In genomic region chr10:119242191-119242590, GRCh38 we compare ENCODE assay signal across 16 cellular contexts.
"Had no signal": no experiment of that assay in that cellular context is flagged by ENCODE, and none has a peak within 500 bp of the region (broad histone marks: within the 10 kb centered on the region; RNA-seq: fewer than 3 reads in every experiment).

No MANE protein-coding gene starts in this region.

- H3K36me3 Mint-ChIP-seq: activated naive CD4-positive, alpha-beta T cell treated with anti-CD3 and anti-CD28 coated beads, Interleukin-2, amount 50 U/mL, for 24 hours; stimulated activated memory B cell treated with anti-CD40 and anti-IgM and Interleukin-4, amounts not matched to agents 10 μg/mL and 1 μg/mL and 100 μg/mL, for 72 hours had no signal

- H3K9me3 ChIP-seq: right atrium auricular region had no signal

- H3K4me3 Mint-ChIP-seq: activated CD8-positive, alpha-beta T cell treated with anti-CD3 and anti-CD28 coated beads for 36 hours; activated naive CD4-positive, alpha-beta T cell treated with anti-CD3 and anti-CD28 coated beads, Interleukin-2, amount 50 U/mL, for 24 hours; naive thymus-derived CD4-positive, alpha-beta T cell; stimulated activated memory B cell treated with anti-CD40 and anti-IgM and Interleukin-4, amounts not matched to agents 10 μg/mL and 1 μg/mL and 100 μg/mL, for 72 hours had no signal

- ATAC-seq: activated CD8-positive, alpha-beta T cell treated with anti-CD3 and anti-CD28 coated beads for 36 hours; naive thymus-derived CD4-positive, alpha-beta T cell; stimulated activated memory B cell treated with anti-CD40 and anti-IgM and Interleukin-4, amounts not matched to agents 10 μg/mL and 1 μg/mL and 100 μg/mL, for 72 hours had no signal

- H3K27me3 ChIP-seq: right atrium auricular region had no signal

- H3K27ac ChIP-seq: epithelial cell of prostate had no signal

- H3K36me3 ChIP-seq: right atrium auricular region had no signal

- H3K27ac Mint-ChIP-seq: activated CD8-positive, alpha-beta T cell treated with anti-CD3 and anti-CD28 coated beads for 36 hours; activated naive CD4-positive, alpha-beta T cell treated with anti-CD3 and anti-CD28 coated beads, Interleukin-2, amount 50 U/mL, for 24 hours had no signal

- H3K9me3 Mint-ChIP-seq: activated CD8-positive, alpha-beta T cell treated with anti-CD3 and anti-CD28 coated beads for 36 hours; activated naive CD4-positive, alpha-beta T cell treated with anti-CD3 and anti-CD28 coated beads, Interleukin-2, amount 50 U/mL, for 24 hours had no signal

- DNase-seq: activated CD4-positive, alpha-beta T cell treated with anti-CD3 and anti-CD28 coated beads for 4 hours; activated CD8-positive, alpha-beta T cell treated with anti-CD3 and anti-CD28 coated beads for 36 hours; activated effector memory CD4-positive, alpha-beta T cell treated with anti-CD3 and anti-CD28 coated beads, Interleukin-2, amount 50 U/mL, for 16 hours; activated T-cell treated with anti-CD3 and anti-CD28 coated beads, Interleukin-2, amount 50 U/mL, for 48 hours; central memory CD4-positive, alpha-beta T cell; head of caudate nucleus; naive thymus-derived CD4-positive, alpha-beta T cell; occipital lobe; stimulated activated CD4-positive, alpha-beta T cell treated with anti-CD3 and anti-CD28 coated beads, Interleukin-2, amount 100 ng/mL, for 48 hours had no signal

- H3K27me3 Mint-ChIP-seq: activated CD8-positive, alpha-beta T cell treated with anti-CD3 and anti-CD28 coated beads for 36 hours; activated naive CD4-positive, alpha-beta T cell treated with anti-CD3 and anti-CD28 coated beads, Interleukin-2, amount 50 U/mL, for 24 hours; naive thymus-derived CD4-positive, alpha-beta T cell; progenitor cell of endocrine pancreas; stimulated activated memory B cell treated with anti-CD40 and anti-IgM and Interleukin-4, amounts not matched to agents 10 μg/mL and 1 μg/mL and 100 μg/mL, for 72 hours had no signal

- H3K4me3 ChIP-seq: coronary artery, lung, right atrium auricular region had no signal
